ENCODE assay signal across 8 cellular contexts in the genomic region with DNA sequence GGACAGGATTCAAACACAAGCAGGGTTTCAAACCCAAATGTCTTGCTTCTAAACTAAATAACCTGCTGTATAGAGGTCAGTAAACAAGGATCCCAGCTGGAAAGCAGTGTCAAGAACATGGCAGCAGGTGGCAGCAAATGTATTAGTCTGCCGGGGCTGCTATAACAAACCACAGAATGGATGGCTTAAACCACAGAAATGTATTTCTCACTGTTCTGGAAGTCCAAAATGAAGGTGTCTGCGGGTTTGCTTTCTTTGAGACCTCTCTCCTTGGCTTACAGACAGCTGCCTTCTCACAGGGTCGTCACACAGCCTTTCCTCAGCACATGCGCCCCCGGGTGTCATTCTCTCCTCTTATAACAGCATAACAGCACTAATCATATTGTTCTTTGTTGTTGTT.
DNase-seq lines count a peak whose midpoint lies in the region; ATAC-seq and TF ChIP-seq lines count a peak whose summit lies in the region.

No MANE protein-coding gene starts in this region.

- DNase-seq in ELR (ENCODE audit: low read depth), result peak; percentile 76
- peak; percentile 21 for DNase-seq in NCI-H1694 (lab: John Stamatoyannopoulos, UW)
- peak; percentile 68 for DNase-seq in astrocyte of the hippocampus (ENCODE audit: low read depth, low spot score)
- no peak for DNase-seq in kidney epithelial cell (ENCODE audit: low read depth)
- DNase-seq in ureter (ENCODE audit: low spot score), result no peak
- no peak for DNase-seq in cerebellar nuclear complex (lab: John Stamatoyannopoulos, UW)

- H3K27me3 ChIP-seq in kidney epithelial cell (ENCODE audit: control insufficient read depth, insufficient read depth, low read length), result no peaks in the 10 kb centered on the region

- TF ChIP-seq CTCF in kidney epithelial cell (IDR thresholded peaks at IDR 0.05; ENCODE audit: insufficient read depth, low read length, poor library complexity, severe bottlenecking), result peak; percentile 55

- H3K4me3 ChIP-seq in kidney epithelial cell (ENCODE audit: low read depth, low read length), result no peak overlapping the region

- ATAC-seq in GM21723 (IDR thresholded peaks at IDR 0.05; ENCODE audit: unreplicated experiment), result peak; percentile 76
- ATAC-seq in HG03280 (IDR thresholded peaks at IDR 0.05; ENCODE audit: unreplicated experiment), result no peak

- H3K36me3 ChIP-seq in kidney epithelial cell (ENCODE audit: control insufficient read depth, insufficient read depth, low read length), result no peaks in the 10 kb centered on the region

Comparison
In these comparisons a context has a peak if more than half of its experiments do, and no peak if none do; other contexts are left out.
1. DNase-seq: peak in ELR (single experiment), NCI-H1694 (single experiment) and astrocyte of the hippocampus (single experiment); none in kidney epithelial cell (single experiment), ureter (single experiment) and cerebellar nuclear complex (0 of 2).